In genomic region chr3:124113475-124113874, GRCh38 we compare ENCODE assay signal across 1 cellular context.
TF ChIP-seq lines count a peak whose summit lies in the region.

No MANE protein-coding gene starts in this region.

TF ChIP-seq in GM23338, 12 proteins besides CTCF, POLR2A, EP300 and RAD21 (continued from another document):
- no peak for TF ChIP-seq ZNF462 (CRISPR knock-in tag; IDR thresholded peaks at IDR 0.05)
- TF ChIP-seq REST (IDR thresholded peaks at IDR 0.05; ENCODE audit: unreplicated experiment), result no peak
